Comparison of ENCODE assay signal across 9 cellular contexts in genomic region chr3:46663611-46664135, GRCh38. TPM values are rescaled to one million over a fixed set of nuclear protein-coding genes. Genes with fewer than 3 reads are reported as not detected.
A peak's percentile ranks its signal among the peaks of the same experiment; 100 is the strongest.
DNase-seq lines count a peak whose midpoint lies in the region; ATAC-seq, FAIRE-seq and TF ChIP-seq lines count a peak whose summit lies in the region.
"Had no signal": no experiment of that assay in that cellular context is flagged by ENCODE, and none has a peak within 500 bp of the region (broad histone marks: within the 10 kb centered on the region; RNA-seq: fewer than 3 reads in every experiment).

No MANE protein-coding gene starts in this region.

- no peak overlapping the region for H3K9ac ChIP-seq in PC-3 (ENCODE audit: low read length)

- no peaks in the 10 kb centered on the region for H4K20me1 ChIP-seq in PC-3 (ENCODE audit: low read length)

- H3K4me1 ChIP-seq in PC-3 (ENCODE audit: insufficient read depth, low read length) = peaks cover 13% of the 10 kb centered on the region
- H3K4me1 ChIP-seq in heart right ventricle = peaks cover 17 to 81% (median 53%) of the 10 kb centered on the region in 9 donors
- no peaks in the 10 kb centered on the region for H3K4me1 ChIP-seq in testis

- POLR2A ChIA-PET in PC-3 (lab: Charles Lee; ENCODE audit: unreplicated experiment) = interaction anchor here (0.5 kb wide), 1 partner anchor 182 kb away, joined by 4 read pairs; no protein-coding TSS in a partner anchor

- no TSS peak for BruUV-seq in PC-3 (replicated peaks; lab: Mats Ljungman, UMichigan)

- H3K9me3 ChIP-seq in PC-3 (ENCODE audit: low read length) = no peaks in the 10 kb centered on the region
- H3K9me3 ChIP-seq in heart right ventricle = no peaks in the 10 kb centered on the region
- H3K9me3 ChIP-seq in testis = no peaks in the 10 kb centered on the region

- no peak for FAIRE-seq in urothelium cell line (lab: Jason Lieb, UNC)

- no peak overlapping the region for H3K4me2 ChIP-seq in PC-3 (ENCODE audit: low read length)

- H3K79me2 ChIP-seq in PC-3 (ENCODE audit: low read length) = no peaks in the 10 kb centered on the region

- ATAC-seq in PC-3 (peak; percentile 8; the same call in 1 of the 2 replicates), heart right ventricle (peak; percentile 27 to 54 (median 38)), GM18505 (IDR thresholded peaks at IDR 0.05; ENCODE audit: unreplicated experiment) (no peak)

- intact Hi-C loops in PC-3 (cut with micrococcal nuclease) (no loop called here), heart right ventricle (cut with DNase I) (loop anchor here in 3 of 10 donors (2.0 to 10.0 kb wide), 4 partner anchors 31 to 234 kb away; partner anchors contain the start of gene LRRC2 (in 2 of the 3)), testis (cut with DNase I; ENCODE audit: low total_unique reads) (no loop called here)

- no peak overlapping the region for H3K4me3 ChIP-seq in PC-3 (ENCODE audit: low read length)
- no peak overlapping the region for H3K4me3 ChIP-seq in heart right ventricle
- no peak overlapping the region for H3K4me3 ChIP-seq in testis

- H3K27ac ChIP-seq in PC-3 (ENCODE audit: low read length) = no peak overlapping the region
- H3K27ac ChIP-seq in heart right ventricle = peak overlapping the region; percentile 70 to 91 (median 80)
- no peak overlapping the region for H3K27ac ChIP-seq in testis

- CTCF ChIA-PET in PC-3 (lab: Charles Lee) = interaction anchor here (0.6 to 1.0 kb wide), 2 partner anchors 30 to 246 kb away, joined by 3 read pairs; partner anchors contain the start of gene ALS2CL

- H3F3A ChIP-seq in PC-3 (ENCODE audit: low read length, unreplicated experiment) = no peaks in the 10 kb centered on the region

- no peak for TF ChIP-seq POLR2A in testis (IDR thresholded peaks at IDR 0.05)
- no peak for TF ChIP-seq POLR2A in GM18505 (IDR thresholded peaks at IDR 0.05; ENCODE audit: borderline replicate concordance, extremely low read depth, insufficient read depth, insufficient read length)

- H3K9me2 ChIP-seq in PC-3 (replicated peaks; ENCODE audit: low read length) = no peaks in the 10 kb centered on the region

- H3K27me3 ChIP-seq in PC-3 (ENCODE audit: low read length) (no peaks in the 10 kb centered on the region), heart right ventricle (no peaks in the 10 kb centered on the region), testis (no peaks in the 10 kb centered on the region)

- H3K36me3 ChIP-seq in PC-3 (ENCODE audit: low read depth, low read length) (no peaks in the 10 kb centered on the region), heart right ventricle (no peaks in the 10 kb centered on the region), testis (ENCODE audit: low read depth, missing control alignments) (no peaks in the 10 kb centered on the region)

- WGBS in heart right ventricle, 2 donors = 41 to 52% methylated on average over 8 of the region's 8 CpGs
- WGBS in testis, 2 donors = 74 to 83% methylated on average over 8 of the region's 8 CpGs

- peak; percentile 54 for DNase-seq in activated effector memory CD4-positive, alpha-beta T cell treated with anti-CD3 and anti-CD28 coated beads, Interleukin-2, amount 50 U/mL, for 16 hours
- DNase-seq in activated effector memory CD4-positive, alpha-beta T cell treated with Interleukin-2 at 50 U/mL for 16 hours = no peak
- DNase-seq in PC-3 (peak; percentile 41), heart right ventricle (peak in 1 of 2 donors; percentile 34), testis (peak; percentile 12), T-helper 2 cell (no peak), urothelium cell line (ENCODE audit: low spot score) (no peak)

- TF ChIP-seq CTCF in PC-3 (conservative IDR thresholded peaks at IDR 0.05; ENCODE audit: low read depth, low read length) (peak; percentile 57), heart right ventricle (IDR thresholded peaks at IDR 0.05) (peak in 7 of 9 donors; percentile 31 to 61 (median 50)), testis (IDR thresholded peaks at IDR 0.05) (no peak)

- H2AFZ ChIP-seq in PC-3 (ENCODE audit: low read length) = no peak overlapping the region

RNA-seq across cellular contexts. Expression of gene ALS2CL, which starts 29.8 kb away (rescaled TPM):
- total RNA-seq in PC-3 (2014; rRNA removed) (30.1 and 36.3 TPM in 2 replicates), heart right ventricle (10 to 100 TPM; 16.3 to 41.6 (median 21.6) TPM), testis (10 to 100 TPM in 1 of 2 donors, 1 to 10 TPM in 1; 5.4 to 11.2 TPM)
- polyA plus RNA-seq in heart right ventricle (100 to 1,000 TPM in 1 of 2 donors, 10 to 100 TPM in 1; 15.6 to 102 TPM), testis (ENCODE audit: insufficient read depth, low read depth, low replicate concordance) (4.4 TPM)

RNA-seq across cellular contexts. Expression of gene TMIE, which starts 37.5 kb away (rescaled TPM):
- total RNA-seq in PC-3 (2014; rRNA removed) (0.52 and 0.66 TPM in 2 replicates), heart right ventricle (1 to 10 TPM in 1 of 10 donors, under 1 TPM in 8, not detected in 1; 0.21 to 1.1 (median 0.48) TPM), testis (1 to 10 TPM; 1.5 to 2.3 TPM)
- polyA plus RNA-seq in heart right ventricle (1 to 10 TPM in 1 of 2 donors, under 1 TPM in 1; 0.39 to 1.2 TPM), testis (ENCODE audit: insufficient read depth, low read depth, low replicate concordance) (1.8 TPM)

RNA-seq across cellular contexts. Expression of gene FAM240A, which starts 51.3 kb away (rescaled TPM):
- total RNA-seq in PC-3 (2014; rRNA removed) (not detected in 2 replicates), heart right ventricle (under 1 TPM in 1 of 10 donors, not detected in 9; 0.19 TPM), testis (not detected)
- polyA plus RNA-seq in heart right ventricle (not detected), testis (ENCODE audit: insufficient read depth, low read depth, low replicate concordance) (not detected)
- total RNA-seq: CD4-positive, CD25-positive, alpha-beta regulatory T cell had no signal
- polyA plus RNA-seq: CD4-positive, CD25-positive, alpha-beta regulatory T cell had no signal

RNA-seq across cellular contexts. Expression of gene PRSS50, which starts 54.0 kb away (rescaled TPM):
- not detected in 2 replicates for total RNA-seq in PC-3 (2014; rRNA removed)
- under 1 TPM in 8 of 10 donors, not detected in 2; 0.09 to 0.37 (median 0.25) TPM for total RNA-seq in heart right ventricle
- under 1 TPM; 0.43 to 0.88 TPM for polyA plus RNA-seq in heart right ventricle
- 1 to 10 TPM; 3.8 to 6.2 TPM for total RNA-seq in testis
- polyA plus RNA-seq in testis (ENCODE audit: insufficient read depth, low read depth, low replicate concordance) = 0.92 TPM
- total RNA-seq: CD4-positive, CD25-positive, alpha-beta regulatory T cell had no signal
- polyA plus RNA-seq: CD4-positive, CD25-positive, alpha-beta regulatory T cell had no signal

Comparison
In these comparisons a context has a peak if more than half of its experiments do, and no peak if none do; other contexts are left out.
1. DNase-seq: peak in activated effector memory CD4-positive, alpha-beta T cell treated with anti-CD3 and anti-CD28 coated beads, Interleukin-2, amount 50 U/mL, for 16 hours (single experiment), PC-3 (single experiment) and testis (single experiment); none in activated effector memory CD4-positive, alpha-beta T cell treated with Interleukin-2 at 50 U/mL for 16 hours (single experiment), T-helper 2 cell (0 of 5) and urothelium cell line (single experiment).
2. H3K27ac ChIP-seq: peak in heart right ventricle (10 of 10); none in PC-3 (single experiment) and testis (0 of 2).
3. CTCF ChIP-seq: peak in PC-3 (single experiment) and heart right ventricle (7 of 9); none in testis (0 of 3).